8 cellular contexts compared by ENCODE assay signal in genomic region chr12:55736780-55737580, GRCh38. TPM values are rescaled to one million over a fixed set of nuclear protein-coding genes. Genes with fewer than 3 reads are reported as not detected.
A peak's percentile ranks its signal among the peaks of the same experiment; 100 is the strongest.
DNase-seq lines count a peak whose midpoint lies in the region; ATAC-seq and FAIRE-seq lines count a peak whose summit lies in the region.

No MANE protein-coding gene starts in this region.

- H3K9me3 Mint-ChIP-seq in CD4-positive, alpha-beta memory T cell, result no peaks in the 10 kb centered on the region
- H3K9me3 Mint-ChIP-seq in T-helper 2 cell treated with Interferon-gamma antibody and Interleukin-4, amounts not matched to agents 5 μg/mL and 100 μg/mL, for 36 hours, result no peaks in the 10 kb centered on the region

- no peaks in the 10 kb centered on the region for H3K9me3 ChIP-seq in CD4-positive, alpha-beta memory T cell (ENCODE audit: control insufficient read depth in 1 of 2, low read length in 2 of 2)

- H3K27ac ChIP-seq in CD4-positive, alpha-beta memory T cell (ENCODE audit: low read depth, low read length), result peak overlapping the region; percentile 76
- H3K27ac ChIP-seq in caudate nucleus (ENCODE audit: low read depth, low read length), result peak overlapping the region; percentile 96

- no peaks in the 10 kb centered on the region for H3K27me3 Mint-ChIP-seq in CD4-positive, alpha-beta memory T cell
- H3K27me3 Mint-ChIP-seq in T-helper 2 cell treated with Interferon-gamma antibody and Interleukin-4, amounts not matched to agents 5 μg/mL and 100 μg/mL, for 36 hours (ENCODE audit: low read depth), result peaks cover 4% of the 10 kb centered on the region

- CTCF ChIA-PET in CD4-positive, alpha-beta memory T cell (lab: Charles Lee; ENCODE audit: partially characterized antibody), result interaction anchor here (1.0 to 5.8 kb wide), 20 partner anchors 8 to 900 kb away, joined by 3 to 61 read pairs (median 12); partner anchors contain the start of genes BLOC1S1, CD63, DGKA and DNAJC14

- H3K4me3 Mint-ChIP-seq in CD4-positive, alpha-beta memory T cell, result peak overlapping the region in 6 of 8 donors; percentile 29 to 91 (median 90)
- peak overlapping the region; percentile 87 for H3K4me3 Mint-ChIP-seq in T-helper 2 cell treated with Interferon-gamma antibody and Interleukin-4, amounts not matched to agents 5 μg/mL and 100 μg/mL, for 36 hours

- peak; percentile 34 to 60 (median 47) for DNase-seq in CD4-positive, alpha-beta memory T cell
- peak; percentile 70 to 72 for DNase-seq in NCI-H187 (lab: John Stamatoyannopoulos, UW)
- DNase-seq in T-helper 2 cell treated with Interferon-gamma antibody and Interleukin-4, amounts not matched to agents 5 μg/mL and 100 μg/mL, for 36 hours (ENCODE audit: low spot score), result peak; percentile 44
- DNase-seq in caudate nucleus (lab: John Stamatoyannopoulos, UW), result peak in 40 of 61 donors; percentile 16 to 71 (median 42)
- DNase-seq in stimulated activated CD4-positive, alpha-beta T cell treated with anti-CD3 and anti-CD28 coated beads, Interleukin-2, amount 100 ng/mL, for 24 hours, result peak; percentile 58 to 71
- no peak for DNase-seq in frontal cortex (ENCODE audit: low spot score in 2 of 2)

- H3K36me3 ChIP-seq in CD4-positive, alpha-beta memory T cell (ENCODE audit: insufficient read depth, low read length), result no peaks in the 10 kb centered on the region

- H3K27me3 ChIP-seq in CD4-positive, alpha-beta memory T cell (ENCODE audit: insufficient read depth, low read length), result no peaks in the 10 kb centered on the region

- H3K4me1 ChIP-seq in CD4-positive, alpha-beta memory T cell (ENCODE audit: insufficient read depth, low read length), result peaks cover 15% of the 10 kb centered on the region

- POLR2A ChIA-PET in CD4-positive, alpha-beta memory T cell (lab: Charles Lee; ENCODE audit: partially characterized antibody), result interaction anchor here (0.9 to 13.3 kb wide), 16 partner anchors 7 to 894 kb away, joined by 3 to 201 read pairs (median 12); partner anchors contain the start of genes BLOC1S1, CD63, DGKA and DNAJC14

- no peaks in the 10 kb centered on the region for H3K36me3 Mint-ChIP-seq in CD4-positive, alpha-beta memory T cell
- H3K36me3 Mint-ChIP-seq in T-helper 2 cell treated with Interferon-gamma antibody and Interleukin-4, amounts not matched to agents 5 μg/mL and 100 μg/mL, for 36 hours (ENCODE audit: low read depth), result no peaks in the 10 kb centered on the region

- ATAC-seq in GM21723 (IDR thresholded peaks at IDR 0.05; ENCODE audit: unreplicated experiment), result peak; percentile 39

- peak overlapping the region; percentile 82 to 97 (median 95) for H3K27ac Mint-ChIP-seq in CD4-positive, alpha-beta memory T cell
- peak overlapping the region; percentile 86 for H3K27ac Mint-ChIP-seq in T-helper 2 cell treated with Interferon-gamma antibody and Interleukin-4, amounts not matched to agents 5 μg/mL and 100 μg/mL, for 36 hours

- intact Hi-C loops in CD4-positive, alpha-beta memory T cell (cut with micrococcal nuclease), result loop anchor here (1.0 to 10.0 kb wide), 4 partner anchors 13 to 728 kb away; partner anchors contain the start of genes PA2G4 and SPRYD4

- H3K4me1 Mint-ChIP-seq in CD4-positive, alpha-beta memory T cell, result peaks cover 15 to 28% (median 20%) of the 10 kb centered on the region in 4 donors
- peaks cover 27% of the 10 kb centered on the region for H3K4me1 Mint-ChIP-seq in T-helper 2 cell treated with Interferon-gamma antibody and Interleukin-4, amounts not matched to agents 5 μg/mL and 100 μg/mL, for 36 hours (ENCODE audit: low read depth)

- no peak overlapping the region for H3K4me3 ChIP-seq in CD4-positive, alpha-beta memory T cell (ENCODE audit: low read length in 2 of 2)

- peak; percentile 13 for FAIRE-seq in islet of Langerhans (lab: Jason Lieb, UNC)
- FAIRE-seq in frontal cortex (lab: Jason Lieb, UNC), result no peak

RNA-seq across cellular contexts. Expression of gene GDF11, which starts 5.9 kb away (rescaled TPM):
- total RNA-seq in CD4-positive, alpha-beta memory T cell, result 10 to 100 TPM; 15.1 to 15.8 TPM
- 1 to 10 TPM in 1 of 2 donors, under 1 TPM in 1; 0.25 to 1.6 TPM for polyA plus RNA-seq in CD4-positive, alpha-beta memory T cell
- total RNA-seq in frontal cortex, result 6.1 TPM

RNA-seq across cellular contexts. Expression of gene CD63, which starts 8.2 kb away (rescaled TPM):
- 10 to 100 TPM; 76.4 to 79.7 TPM for total RNA-seq in CD4-positive, alpha-beta memory T cell
- 100 to 1,000 TPM; 191 to 349 TPM for polyA plus RNA-seq in CD4-positive, alpha-beta memory T cell
- 227 TPM for total RNA-seq in frontal cortex

RNA-seq across cellular contexts. Expression of gene RDH5, which starts 16.8 kb away (rescaled TPM):
- total RNA-seq in CD4-positive, alpha-beta memory T cell, result 10 to 100 TPM; 29.9 to 32.5 TPM
- 1 to 10 TPM; 1.4 to 1.8 TPM for polyA plus RNA-seq in CD4-positive, alpha-beta memory T cell
- total RNA-seq in frontal cortex, result 4.5 TPM

RNA-seq across cellular contexts. Expression of gene BLOC1S1, which starts 21.1 kb away (rescaled TPM):
- 10 to 100 TPM; 80.3 to 87.0 TPM for total RNA-seq in CD4-positive, alpha-beta memory T cell
- 10 to 100 TPM; 75.1 to 87.1 TPM for polyA plus RNA-seq in CD4-positive, alpha-beta memory T cell
- 21.2 TPM for total RNA-seq in frontal cortex

RNA-seq across cellular contexts. Expression of gene ITGA7, which starts 29.3 kb away (rescaled TPM):
- 1 to 10 TPM; 2.5 to 2.9 TPM for total RNA-seq in CD4-positive, alpha-beta memory T cell
- not detected for polyA plus RNA-seq in CD4-positive, alpha-beta memory T cell
- 3.7 TPM for total RNA-seq in frontal cortex

Comparison
In these comparisons a context has a peak if more than half of its experiments do, and no peak if none do; other contexts are left out.
1. DNase-seq: peak in CD4-positive, alpha-beta memory T cell (5 of 5), NCI-H187 (2 of 2), T-helper 2 cell treated with Interferon-gamma antibody and Interleukin-4, amounts not matched to agents 5 μg/mL and 100 μg/mL, for 36 hours (single experiment), caudate nucleus (40 of 61) and stimulated activated CD4-positive, alpha-beta T cell treated with anti-CD3 and anti-CD28 coated beads, Interleukin-2, amount 100 ng/mL, for 24 hours (2 of 2); none in frontal cortex (0 of 2).